In the genomic region with DNA sequence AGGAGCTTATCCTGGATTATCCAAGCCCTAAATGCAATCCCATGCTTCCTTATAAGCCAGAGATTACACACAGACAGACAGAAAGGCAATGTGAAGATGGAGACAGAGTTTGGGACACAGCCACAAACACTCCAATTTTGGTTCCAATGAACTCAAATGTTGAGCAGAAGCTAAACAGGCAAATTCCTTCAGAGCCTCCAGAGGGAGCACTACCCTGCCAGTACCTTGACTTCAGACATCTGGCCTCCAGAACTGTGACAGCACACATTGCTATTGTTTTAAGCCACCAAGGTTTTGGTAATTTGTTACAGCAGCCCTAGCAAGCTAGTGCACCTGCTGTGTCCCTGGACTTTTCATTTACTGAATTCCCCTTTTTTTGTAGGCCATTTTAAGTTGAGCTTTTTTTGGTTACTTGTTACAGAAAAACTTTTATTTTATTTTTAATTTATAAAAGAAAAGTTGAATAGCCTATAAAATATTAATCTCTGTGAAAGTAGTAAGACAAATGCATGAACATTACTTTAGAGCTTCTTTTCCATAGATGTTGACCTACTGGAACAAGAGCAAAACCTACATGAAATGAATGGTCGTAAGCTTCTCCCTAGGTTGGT, we compare ENCODE assay signal across 8 cellular contexts. TPM values are rescaled to one million over a fixed set of nuclear protein-coding genes. Genes with fewer than 3 reads are reported as not detected.
DNase-seq lines count a peak whose midpoint lies in the region; ATAC-seq and TF ChIP-seq lines count a peak whose summit lies in the region.

No MANE protein-coding gene starts in this region.

- peaks cover 2 to 3% of the 10 kb centered on the region in 2 donors for H3K9me3 Mint-ChIP-seq in activated T-cell treated with anti-CD3 and anti-CD28 coated beads, Interleukin-2, amount 50 U/mL, for 72 hours

- DNase-seq in NCI-H2029 (lab: John Stamatoyannopoulos, UW) = peak; percentile 2
- DNase-seq in NCI-H2029 treated with DMSO at 0.1 percent for 48 hours (lab: John Stamatoyannopoulos, UW) = no peak
- DNase-seq in NCI-H2171 (lab: John Stamatoyannopoulos, UW) = peak; percentile 2
- DNase-seq in activated T-cell treated with anti-CD3 and anti-CD28 coated beads, Interleukin-2, amount 50 U/mL, for 72 hours = peak; percentile 19 to 30
- DNase-seq in Right ventricle myocardium superior = no peak
- peak; percentile 24 to 59 for DNase-seq in gastrocnemius medialis
- DNase-seq in GDM1 (lab: John Stamatoyannopoulos, UW) = no peak

- no peaks in the 10 kb centered on the region for H3K9me3 ChIP-seq in gastrocnemius medialis

- H3K4me3 ChIP-seq in gastrocnemius medialis = no peak overlapping the region

- no peaks in the 10 kb centered on the region for H3K4me1 ChIP-seq in gastrocnemius medialis

- peak overlapping the region in 1 of 4 donors; percentile 6 for H3K27ac ChIP-seq in gastrocnemius medialis

- no peak for TF ChIP-seq POLR2A in gastrocnemius medialis (IDR thresholded peaks at IDR 0.05)

- H3K27ac Mint-ChIP-seq in activated T-cell treated with anti-CD3 and anti-CD28 coated beads, Interleukin-2, amount 50 U/mL, for 72 hours = no peak overlapping the region

- in situ Hi-C loops in gastrocnemius medialis (cut with MboI; ENCODE audit: low sequenced_read_pairs in 4 of 4) = loop anchor here in 2 of 4 donors (10.0 to 25.0 kb wide), 2 partner anchors 300 to 308 kb away; no protein-coding TSS in a partner anchor

- H3K36me3 Mint-ChIP-seq in activated T-cell treated with anti-CD3 and anti-CD28 coated beads, Interleukin-2, amount 50 U/mL, for 72 hours (ENCODE audit: insufficient read depth in 2 of 2) = peaks cover 0 to 4% of the 10 kb centered on the region in 2 donors

- H3K36me3 ChIP-seq in gastrocnemius medialis = no peaks in the 10 kb centered on the region

- no peak overlapping the region for H3K4me3 Mint-ChIP-seq in activated T-cell treated with anti-CD3 and anti-CD28 coated beads, Interleukin-2, amount 50 U/mL, for 72 hours

- H3K27me3 ChIP-seq in gastrocnemius medialis = no peaks in the 10 kb centered on the region

- ATAC-seq in GM21786 (IDR thresholded peaks at IDR 0.05; ENCODE audit: unreplicated experiment) = peak; percentile 55
- ATAC-seq in activated T-cell treated with anti-CD3 and anti-CD28 coated beads, Interleukin-2, amount 50 U/mL, for 72 hours (replicated peaks in 1 of 2) = peak in 1 of 2 donors; percentile 45
- ATAC-seq in Right ventricle myocardium superior (ENCODE audit: poor library complexity) = peak; percentile 93
- ATAC-seq in gastrocnemius medialis = peak; percentile 73 to 85

- peaks cover 3% of the 10 kb centered on the region for H3K4me1 Mint-ChIP-seq in activated T-cell treated with anti-CD3 and anti-CD28 coated beads, Interleukin-2, amount 50 U/mL, for 72 hours (ENCODE audit: low read depth)

- intact Hi-C loops in Right ventricle myocardium superior (cut with DNase I) = loop anchor here (10.0 kb wide), 1 partner anchor 128 kb away; no protein-coding TSS in a partner anchor
- intact Hi-C loops in gastrocnemius medialis (cut with DNase I; ENCODE audit: low total_unique reads) = loop anchor here (10.0 kb wide), 1 partner anchor 988 kb away; no protein-coding TSS in a partner anchor

- no peaks in the 10 kb centered on the region for H3K27me3 Mint-ChIP-seq in activated T-cell treated with anti-CD3 and anti-CD28 coated beads, Interleukin-2, amount 50 U/mL, for 72 hours (ENCODE audit: low read depth)

- peak in 2 of 5 experiments; percentile 49 to 55 for TF ChIP-seq CTCF in gastrocnemius medialis (IDR thresholded peaks at IDR 0.05 in 4 of 5, conservative IDR thresholded peaks at IDR 0.05 in 1 of 5)

RNA-seq across cellular contexts. Expression of a gene that starts 33.4 kb away (rescaled TPM):
- 10 to 100 TPM; 30.0 to 40.3 TPM for total RNA-seq in activated T-cell treated with anti-CD3 and anti-CD28 coated beads, Interleukin-2, amount 50 U/mL, for 72 hours
- total RNA-seq in Right ventricle myocardium superior (8.3 TPM), gastrocnemius medialis (1 to 10 TPM; 2.4 to 7.6 (median 5.1) TPM)

Comparison
In these comparisons a context has a peak if more than half of its experiments do, and no peak if none do; other contexts are left out.
1. DNase-seq: peak in NCI-H2029 (single experiment), NCI-H2171 (single experiment), activated T-cell treated with anti-CD3 and anti-CD28 coated beads, Interleukin-2, amount 50 U/mL, for 72 hours (2 of 2) and gastrocnemius medialis (2 of 2); none in NCI-H2029 treated with DMSO at 0.1 percent for 48 hours (single experiment), Right ventricle myocardium superior (single experiment) and GDM1 (single experiment).